8 cellular contexts compared by ENCODE assay signal in the genomic region with DNA sequence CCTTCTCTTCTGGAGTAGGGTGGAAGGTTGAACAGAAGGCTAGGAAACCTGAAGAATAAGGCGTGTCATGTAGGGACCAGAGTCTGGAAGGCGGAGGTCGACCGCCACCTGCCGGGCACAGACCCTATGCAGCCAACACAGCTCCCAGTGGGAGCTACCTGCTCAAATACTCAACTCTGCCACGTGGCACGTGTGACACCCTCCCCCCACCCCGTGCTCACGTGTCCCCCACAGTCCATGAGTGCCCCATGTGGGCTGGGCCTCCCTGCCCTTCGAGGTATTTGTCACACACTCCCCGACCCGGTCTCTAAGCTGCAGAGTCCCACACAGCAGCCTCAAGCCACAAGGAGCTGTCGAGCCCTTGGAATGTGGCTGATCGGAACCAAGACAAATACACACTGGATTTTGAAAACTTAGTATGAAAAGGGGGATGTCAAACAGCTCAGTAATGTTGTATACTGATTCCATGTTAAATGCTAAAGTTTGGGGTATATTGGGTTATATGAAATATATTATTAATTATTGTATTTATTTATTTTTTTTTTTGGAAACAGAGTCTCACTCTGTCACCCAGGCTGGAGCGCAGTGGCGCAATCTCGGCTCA. TPM values are rescaled to one million over a fixed set of nuclear protein-coding genes. Genes with fewer than 3 reads are reported as not detected.
DNase-seq lines count a peak whose midpoint lies in the region; ATAC-seq, FAIRE-seq and TF ChIP-seq lines count a peak whose summit lies in the region.

No MANE protein-coding gene starts in this region.

- no peak overlapping the region for H3K27ac Mint-ChIP-seq in activated T-cell treated with anti-CD3 and anti-CD28 coated beads, Interleukin-2, amount 50 U/mL, for 72 hours
- H3K27ac Mint-ChIP-seq in type B pancreatic cell = no peak overlapping the region

- H3K36me3 ChIP-seq in keratinocyte (ENCODE audit: control insufficient read depth in 2 of 2, extremely low read depth in 1 of 2, insufficient read depth in 2 of 2, low read length in 2 of 2) = no peaks in the 10 kb centered on the region

- peak; percentile 71 to 95 (median 89) for TF ChIP-seq CTCF in keratinocyte (optimal IDR thresholded peaks at IDR 0.05 in 1 of 3, IDR thresholded peaks at IDR 0.05 in 1 of 3, conservative IDR thresholded peaks at IDR 0.05 in 1 of 3; ENCODE audit: extremely low read depth in 1 of 3, insufficient read depth in 2 of 3, low read length in 3 of 3)
- TF ChIP-seq CTCF in type B pancreatic cell (conservative IDR thresholded peaks at IDR 0.05) = peak; percentile 71

- H3K9me1 ChIP-seq in keratinocyte (ENCODE audit: control insufficient read depth, extremely low read depth, insufficient read depth, low read length) = no peaks in the 10 kb centered on the region

- H4K20me1 ChIP-seq in keratinocyte (ENCODE audit: control insufficient read depth, extremely low read depth, insufficient read depth, low read length) = no peaks in the 10 kb centered on the region

- H3K9me3 ChIP-seq in keratinocyte (ENCODE audit: control insufficient read depth, low read depth, low read length) = peaks cover 3% of the 10 kb centered on the region

- H2AFZ ChIP-seq in keratinocyte (ENCODE audit: control insufficient read depth, low read length) = no peak overlapping the region

- dilution Hi-C loops in keratinocyte (cut with MboI; ENCODE audit: extremely low pct_ligation_motif_present, low sequenced_read_pairs) = no loop called here

- H3K9ac ChIP-seq in keratinocyte (ENCODE audit: control insufficient read depth, extremely low read depth, insufficient read depth, low read length) = no peak overlapping the region

- FAIRE-seq in keratinocyte (lab: Jason Lieb, UNC) = peak; percentile 56

- no peak overlapping the region for H3K27ac ChIP-seq in keratinocyte (ENCODE audit: control insufficient read depth, insufficient read depth, low read length)

- DNase-seq in activated gamma-delta T cell treated with Interleukin-2 at 50 U/mL for 16 hours (peak; percentile 16), activated gamma-delta T cell (lab: John Stamatoyannopoulos, UW) (no peak), NOMO-1 treated with dmso at 0.1 percent for 144 hours (lab: John Stamatoyannopoulos, UW; ENCODE audit: unreplicated experiment) (peak; percentile 39), keratinocyte (ENCODE audit: low read depth, low spot score) (peak; percentile 80), type B pancreatic cell (ENCODE audit: extremely low spot score, unreplicated experiment) (no peak), NCI-H1048 (lab: John Stamatoyannopoulos, UW) (no peak)
- DNase-seq in activated T-cell treated with anti-CD3 and anti-CD28 coated beads, Interleukin-2, amount 50 U/mL, for 72 hours = peak; percentile 39 to 62

- peaks cover 6% of the 10 kb centered on the region for H3K27me3 ChIP-seq in keratinocyte (ENCODE audit: control insufficient read depth, extremely low read depth, insufficient read depth, low read length)

- H3K36me3 Mint-ChIP-seq in activated T-cell treated with anti-CD3 and anti-CD28 coated beads, Interleukin-2, amount 50 U/mL, for 72 hours (ENCODE audit: insufficient read depth in 2 of 2) = no peaks in the 10 kb centered on the region
- H3K36me3 Mint-ChIP-seq in type B pancreatic cell = no peaks in the 10 kb centered on the region

- no peaks in the 10 kb centered on the region for H3K79me2 ChIP-seq in keratinocyte (ENCODE audit: control insufficient read depth, insufficient read depth, low read length)

- no peaks in the 10 kb centered on the region for H3K9me3 Mint-ChIP-seq in activated T-cell treated with anti-CD3 and anti-CD28 coated beads, Interleukin-2, amount 50 U/mL, for 72 hours
- no peaks in the 10 kb centered on the region for H3K9me3 Mint-ChIP-seq in type B pancreatic cell

- no peak overlapping the region for H3K4me3 ChIP-seq in keratinocyte (ENCODE audit: control insufficient read depth in 2 of 3, extremely low read depth in 1 of 3, insufficient read depth in 2 of 3, low read depth in 1 of 3, low read length in 3 of 3)

- no peak overlapping the region for H3K4me3 Mint-ChIP-seq in activated T-cell treated with anti-CD3 and anti-CD28 coated beads, Interleukin-2, amount 50 U/mL, for 72 hours
- peak overlapping the region; percentile 55 for H3K4me3 Mint-ChIP-seq in type B pancreatic cell

- H3K4me1 ChIP-seq in keratinocyte (ENCODE audit: control insufficient read depth, extremely low read depth, insufficient read depth, low read length) = peaks cover 9% of the 10 kb centered on the region

- H3K27me3 Mint-ChIP-seq in activated T-cell treated with anti-CD3 and anti-CD28 coated beads, Interleukin-2, amount 50 U/mL, for 72 hours (ENCODE audit: low read depth) = no peaks in the 10 kb centered on the region
- no peaks in the 10 kb centered on the region for H3K27me3 Mint-ChIP-seq in type B pancreatic cell

- peak; percentile 32 to 68 for ATAC-seq in activated T-cell treated with anti-CD3 and anti-CD28 coated beads, Interleukin-2, amount 50 U/mL, for 72 hours (replicated peaks in 1 of 2)
- ATAC-seq in HG03432 (IDR thresholded peaks at IDR 0.05; ENCODE audit: unreplicated experiment) = no peak

- H3K4me1 Mint-ChIP-seq in activated T-cell treated with anti-CD3 and anti-CD28 coated beads, Interleukin-2, amount 50 U/mL, for 72 hours (ENCODE audit: low read depth) = peaks cover 5% of the 10 kb centered on the region
- H3K4me1 Mint-ChIP-seq in type B pancreatic cell (ENCODE audit: unreplicated experiment) = no peaks in the 10 kb centered on the region

- peak overlapping the region; percentile 6 for H3K4me2 ChIP-seq in keratinocyte (ENCODE audit: control insufficient read depth, extremely low read depth, insufficient read depth, low read depth, low read length)

RNA-seq across cellular contexts. Expression of a gene that starts 11.7 kb away (rescaled TPM):
- total RNA-seq in activated T-cell treated with anti-CD3 and anti-CD28 coated beads, Interleukin-2, amount 50 U/mL, for 72 hours = 1 to 10 TPM; 7.3 to 7.4 TPM
- 0.19 to 1.0 TPM (median 0.33 TPM) in 3 replicates for polyA plus RNA-seq in keratinocyte
- 2.1 TPM for polyA plus RNA-seq in keratinocyte (2011; ENCODE audit: low read depth)
- polyA plus RNA-seq in keratinocyte (2011; cell fraction: cytosol; rRNA removed) = 0.32 and 0.78 TPM in 2 replicates
- 0.93 and 0.98 TPM in 2 replicates for polyA plus RNA-seq in keratinocyte (2011; cell fraction: nucleus; rRNA removed)
- 0.11 and 2.1 TPM in 2 replicates for polyA plus RNA-seq in keratinocyte (2012; ENCODE audit: low replicate concordance)
- 0.46 to 1.9 TPM (median 0.86 TPM) in 3 replicates for polyA minus RNA-seq in keratinocyte
- polyA minus RNA-seq in keratinocyte (2011; cell fraction: cytosol; rRNA and poly(A)+ RNA removed) = not detected
- polyA minus RNA-seq in keratinocyte (2011; cell fraction: nucleus; rRNA and poly(A)+ RNA removed) = 0.74 and 1.1 TPM in 2 replicates
- 36.6 and 106 TPM in 2 replicates for total RNA-seq in type B pancreatic cell (ENCODE audit: low replicate concordance)

RNA-seq across cellular contexts. Expression of a gene that starts 25.1 kb away (rescaled TPM):
- total RNA-seq in activated T-cell treated with anti-CD3 and anti-CD28 coated beads, Interleukin-2, amount 50 U/mL, for 72 hours = not detected
- polyA plus RNA-seq in keratinocyte = 0.03 to 0.05 TPM in 2 of 3 replicates, not detected in the other
- not detected for polyA plus RNA-seq in keratinocyte (2011; ENCODE audit: low read depth)
- not detected in 2 replicates for polyA plus RNA-seq in keratinocyte (2011; cell fraction: cytosol; rRNA removed)
- not detected in 2 replicates for polyA plus RNA-seq in keratinocyte (2011; cell fraction: nucleus; rRNA removed)
- not detected in 2 replicates for polyA plus RNA-seq in keratinocyte (2012; ENCODE audit: low replicate concordance)
- not detected in 3 replicates for polyA minus RNA-seq in keratinocyte
- polyA minus RNA-seq in keratinocyte (2011; cell fraction: cytosol; rRNA and poly(A)+ RNA removed) = not detected
- not detected in 2 replicates for polyA minus RNA-seq in keratinocyte (2011; cell fraction: nucleus; rRNA and poly(A)+ RNA removed)
- 0.80 and 1.3 TPM in 2 replicates for total RNA-seq in type B pancreatic cell (ENCODE audit: low replicate concordance)

RNA-seq across cellular contexts. Expression of a gene that starts 26.6 kb away (rescaled TPM):
- total RNA-seq in activated T-cell treated with anti-CD3 and anti-CD28 coated beads, Interleukin-2, amount 50 U/mL, for 72 hours = under 1 TPM; 0.56 to 0.72 TPM
- polyA plus RNA-seq in keratinocyte = 7.1 to 16.0 TPM (median 9.3 TPM) in 3 replicates
- polyA plus RNA-seq in keratinocyte (2011; ENCODE audit: low read depth) = 4.2 TPM
- 11.5 and 21.7 TPM in 2 replicates for polyA plus RNA-seq in keratinocyte (2011; cell fraction: cytosol; rRNA removed)
- 16.4 and 20.9 TPM in 2 replicates for polyA plus RNA-seq in keratinocyte (2011; cell fraction: nucleus; rRNA removed)
- 8.8 and 14.6 TPM in 2 replicates for polyA plus RNA-seq in keratinocyte (2012; ENCODE audit: low replicate concordance)
- polyA minus RNA-seq in keratinocyte = 6.2 to 14.1 TPM (median 14.1 TPM) in 3 replicates
- 27.0 TPM for polyA minus RNA-seq in keratinocyte (2011; cell fraction: cytosol; rRNA and poly(A)+ RNA removed)
- polyA minus RNA-seq in keratinocyte (2011; cell fraction: nucleus; rRNA and poly(A)+ RNA removed) = 9.2 and 9.8 TPM in 2 replicates
- total RNA-seq in type B pancreatic cell (ENCODE audit: low replicate concordance) = 34.9 and 96.2 TPM in 2 replicates

RNA-seq across cellular contexts. Expression of a gene that starts 36.8 kb away (rescaled TPM):
- total RNA-seq in activated T-cell treated with anti-CD3 and anti-CD28 coated beads, Interleukin-2, amount 50 U/mL, for 72 hours = not detected
- 0.08 TPM in 1 of 3 replicates, not detected in the others for polyA plus RNA-seq in keratinocyte
- polyA plus RNA-seq in keratinocyte (2011; ENCODE audit: low read depth) = not detected
- polyA plus RNA-seq in keratinocyte (2011; cell fraction: cytosol; rRNA removed) = not detected in 2 replicates
- 0.08 and 0.11 TPM in 2 replicates for polyA plus RNA-seq in keratinocyte (2011; cell fraction: nucleus; rRNA removed)
- polyA plus RNA-seq in keratinocyte (2012; ENCODE audit: low replicate concordance) = not detected in 2 replicates
- polyA minus RNA-seq in keratinocyte = 0.07 TPM in 1 of 3 replicates, not detected in the others
- not detected for polyA minus RNA-seq in keratinocyte (2011; cell fraction: cytosol; rRNA and poly(A)+ RNA removed)
- polyA minus RNA-seq in keratinocyte (2011; cell fraction: nucleus; rRNA and poly(A)+ RNA removed) = not detected in 2 replicates
- total RNA-seq in type B pancreatic cell (ENCODE audit: low replicate concordance) = 0.12 TPM in 1 of 2 replicates, not detected in the other

RNA-seq across cellular contexts. Expression of a gene that starts 37.8 kb away (rescaled TPM):
- not detected for total RNA-seq in activated T-cell treated with anti-CD3 and anti-CD28 coated beads, Interleukin-2, amount 50 U/mL, for 72 hours
- polyA plus RNA-seq in keratinocyte = 0.03 to 1.3 TPM (median 0.34 TPM) in 3 replicates
- 0.64 TPM for polyA plus RNA-seq in keratinocyte (2011; ENCODE audit: low read depth)
- polyA plus RNA-seq in keratinocyte (2011; cell fraction: cytosol; rRNA removed) = 0.22 and 0.81 TPM in 2 replicates
- 0.61 and 1.00 TPM in 2 replicates for polyA plus RNA-seq in keratinocyte (2011; cell fraction: nucleus; rRNA removed)
- polyA plus RNA-seq in keratinocyte (2012; ENCODE audit: low replicate concordance) = 0.10 and 1.8 TPM in 2 replicates
- polyA minus RNA-seq in keratinocyte = 3.3 to 5.8 TPM in 2 of 3 replicates, not detected in the other
- 1.5 TPM for polyA minus RNA-seq in keratinocyte (2011; cell fraction: cytosol; rRNA and poly(A)+ RNA removed)
- polyA minus RNA-seq in keratinocyte (2011; cell fraction: nucleus; rRNA and poly(A)+ RNA removed) = 0.74 and 1.6 TPM in 2 replicates
- 0.56 and 1.4 TPM in 2 replicates for total RNA-seq in type B pancreatic cell (ENCODE audit: low replicate concordance)

Comparison
In these comparisons a context has a peak if more than half of its experiments do, and no peak if none do; other contexts are left out.
1. DNase-seq: peak in activated gamma-delta T cell treated with Interleukin-2 at 50 U/mL for 16 hours (single experiment), NOMO-1 treated with dmso at 0.1 percent for 144 hours (single experiment), activated T-cell treated with anti-CD3 and anti-CD28 coated beads, Interleukin-2, amount 50 U/mL, for 72 hours (2 of 2) and keratinocyte (single experiment); none in activated gamma-delta T cell (single experiment), type B pancreatic cell (single experiment) and NCI-H1048 (single experiment).
2. RNA of a gene that starts 26.6 kb away (total RNA-seq): 34.9 to 96.2 TPM in type B pancreatic cell; 0.56 to 0.72 TPM in activated T-cell treated with anti-CD3 and anti-CD28 coated beads, Interleukin-2, amount 50 U/mL, for 72 hours; every median in the first group is over 10 times any median in the second.